23 cellular contexts compared by ENCODE assay signal in the genomic region with DNA sequence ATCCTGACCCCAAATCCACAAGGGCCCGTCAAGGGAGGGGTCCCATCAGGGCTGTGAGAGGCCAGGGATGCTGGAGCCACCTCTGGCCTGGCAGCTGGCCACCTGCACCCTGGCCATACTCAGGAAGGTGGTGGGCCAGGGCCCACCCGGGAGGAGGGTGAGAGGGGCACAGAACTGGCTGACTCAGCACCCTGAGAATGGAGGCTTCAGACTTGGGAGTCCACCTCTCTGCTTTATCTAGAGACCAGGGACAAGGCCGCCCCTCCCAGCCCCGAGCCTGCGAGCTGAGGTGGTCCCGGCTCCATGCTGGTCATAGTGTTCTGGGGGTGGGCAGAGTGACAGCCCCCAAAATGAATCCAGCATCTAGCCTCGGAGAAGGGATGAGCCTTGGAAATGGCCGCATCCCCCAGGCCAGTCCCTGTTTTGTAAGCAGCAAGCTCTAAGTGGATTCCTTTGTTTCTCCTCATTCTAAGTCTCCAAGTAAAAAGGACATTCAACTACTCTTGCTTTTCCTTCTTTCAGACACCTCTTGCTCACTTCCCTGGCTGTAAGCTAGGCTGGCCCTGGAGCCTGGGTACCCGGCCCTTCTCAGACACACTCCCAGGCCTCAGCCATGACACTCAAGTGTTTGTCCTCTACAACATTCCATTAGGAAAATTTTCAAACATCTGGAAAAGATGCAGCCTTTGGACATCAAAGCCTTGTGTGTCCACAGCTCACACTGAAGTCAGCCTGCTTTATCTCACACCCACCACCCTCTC. TPM values are rescaled to one million over a fixed set of nuclear protein-coding genes. Genes with fewer than 3 reads are reported as not detected.
DNase-seq lines count a peak whose midpoint lies in the region; ATAC-seq and TF ChIP-seq lines count a peak whose summit lies in the region.
"Had no signal": no experiment of that assay in that cellular context is flagged by ENCODE, and none has a peak within 500 bp of the region (broad histone marks: within the 10 kb centered on the region; RNA-seq: fewer than 3 reads in every experiment).

No MANE protein-coding gene starts in this region.

- TF ChIP-seq EP300 in sigmoid colon (IDR thresholded peaks at IDR 0.05), result no peak

- CTCF ChIA-PET in activated CD8-positive, alpha-beta memory T cell treated with anti-CD3 and anti-CD28 coated beads, Interleukin-2, amount 10 ng/mL, durations not matched to agents 7 days and 5 days (lab: Charles Lee), result no interaction called here

- no peak overlapping the region for H3K27ac Mint-ChIP-seq in activated CD8-positive, alpha-beta memory T cell treated with anti-CD3 and anti-CD28 coated beads, Interleukin-2, amount 10 ng/mL, durations not matched to agents 7 days and 5 days
- H3K27ac Mint-ChIP-seq: CD8-positive, alpha-beta T cell; naive B cell; stimulated activated naive CD8-positive, alpha-beta T cell treated with anti-CD3 and anti-CD28 coated beads, Interleukin-15, Interleukin-2, amounts not matched to agents 100 ng/mL and 50 ng/mL, for 24 hours had no signal

- H3K9me3 ChIP-seq in left lung (no peaks in the 10 kb centered on the region), sigmoid colon (no peaks in the 10 kb centered on the region)
- H3K9me3 ChIP-seq: ovary, thyroid gland had no signal

- H3K36me3 ChIP-seq in H7 (replicated peaks; ENCODE audit: control insufficient read depth, insufficient read depth, low read length), result no peaks in the 10 kb centered on the region
- H3K36me3 ChIP-seq in left lung, result no peaks in the 10 kb centered on the region
- no peaks in the 10 kb centered on the region for H3K36me3 ChIP-seq in sigmoid colon
- H3K36me3 ChIP-seq: ovary, thyroid gland had no signal

- H3K4me1 ChIP-seq in left lung (no peaks in the 10 kb centered on the region), sigmoid colon (no peaks in the 10 kb centered on the region)
- H3K4me1 ChIP-seq: thyroid gland had no signal

- no peaks in the 10 kb centered on the region for H3K9me3 Mint-ChIP-seq in activated CD8-positive, alpha-beta memory T cell treated with anti-CD3 and anti-CD28 coated beads, Interleukin-2, amount 10 ng/mL, durations not matched to agents 7 days and 5 days (ENCODE audit: low read depth)
- H3K9me3 Mint-ChIP-seq: activated naive CD4-positive, alpha-beta T cell treated with anti-CD3 and anti-CD28 coated beads, Interleukin-2, amount 50 U/mL, for 72 hours; CD8-positive, alpha-beta T cell; central memory CD8-positive, alpha-beta T cell; naive B cell; stimulated activated naive CD8-positive, alpha-beta T cell treated with anti-CD3 and anti-CD28 coated beads, Interleukin-15, Interleukin-2, amounts not matched to agents 100 ng/mL and 50 ng/mL, for 24 hours had no signal

- no peaks in the 10 kb centered on the region for H3K4me1 Mint-ChIP-seq in activated CD8-positive, alpha-beta memory T cell treated with anti-CD3 and anti-CD28 coated beads, Interleukin-2, amount 10 ng/mL, durations not matched to agents 7 days and 5 days
- H3K4me1 Mint-ChIP-seq: central memory CD8-positive, alpha-beta T cell; naive B cell had no signal

- H3K4me3 ChIP-seq in H7 (ENCODE audit: insufficient read depth, low read depth, low read length), result no peak overlapping the region
- H3K4me3 ChIP-seq in left lung, result no peak overlapping the region
- no peak overlapping the region for H3K4me3 ChIP-seq in sigmoid colon
- H3K4me3 ChIP-seq: ovary, thyroid gland had no signal

- no peak overlapping the region for H3K4me3 Mint-ChIP-seq in activated CD8-positive, alpha-beta memory T cell treated with anti-CD3 and anti-CD28 coated beads, Interleukin-2, amount 10 ng/mL, durations not matched to agents 7 days and 5 days
- H3K4me3 Mint-ChIP-seq: CD8-positive, alpha-beta T cell; central memory CD8-positive, alpha-beta T cell; stimulated activated naive CD8-positive, alpha-beta T cell treated with anti-CD3 and anti-CD28 coated beads, Interleukin-15, Interleukin-2, amounts not matched to agents 100 ng/mL and 50 ng/mL, for 24 hours had no signal

- no peak for ATAC-seq in activated CD8-positive, alpha-beta memory T cell treated with anti-CD3 and anti-CD28 coated beads, Interleukin-2, amount 10 ng/mL, durations not matched to agents 7 days and 5 days
- ATAC-seq in left lung, result no peak
- ATAC-seq: activated naive CD4-positive, alpha-beta T cell treated with anti-CD3 and anti-CD28 coated beads, Interleukin-2, amount 50 U/mL, for 72 hours; CD8-positive, alpha-beta T cell; Panc1 had no signal

- H3K27me3 ChIP-seq in H7 (ENCODE audit: control insufficient read depth, insufficient read depth, low read length), result peaks cover 2% of the 10 kb centered on the region; the same call in 1 of the 2 replicates
- peaks cover 0 to 4% of the 10 kb centered on the region in 2 donors for H3K27me3 ChIP-seq in left lung
- H3K27me3 ChIP-seq in sigmoid colon, result no peaks in the 10 kb centered on the region
- H3K27me3 ChIP-seq: ovary, thyroid gland had no signal

- DNase-seq in activated CD8-positive, alpha-beta memory T cell treated with anti-CD3 and anti-CD28 coated beads for 24 hours, result peak; percentile 44
- DNase-seq in activated CD8-positive, alpha-beta memory T cell treated with anti-CD3 and anti-CD28 coated beads, Interleukin-2, amount 10 ng/mL, durations not matched to agents 7 days and 5 days, result no peak
- DNase-seq in H7 (peak; percentile 50), left lung (peak; percentile 15 to 57), sigmoid colon (peak; percentile 55), T-helper 9 cell (no peak), NCI-H446 treated with DMSO at 0.1 percent for 48 hours (lab: John Stamatoyannopoulos, UW) (no peak), NCI-H2227 (lab: John Stamatoyannopoulos, UW; ENCODE audit: unreplicated experiment) (no peak)
- DNase-seq: glutamatergic neuron, kidney glomerular epithelial cell, mesenchymal stem cell, naive B cell, NCI-H1436 treated with DMSO at 0.1 percent for 48 hours, NCI-H526 treated with DMSO at 0.1 percent for 48 hours, SIG-M5, thyroid gland had no signal

- H3K27me3 Mint-ChIP-seq in activated CD8-positive, alpha-beta memory T cell treated with anti-CD3 and anti-CD28 coated beads, Interleukin-2, amount 10 ng/mL, durations not matched to agents 7 days and 5 days, result no peaks in the 10 kb centered on the region
- H3K27me3 Mint-ChIP-seq: central memory CD8-positive, alpha-beta T cell; stimulated activated naive CD8-positive, alpha-beta T cell treated with anti-CD3 and anti-CD28 coated beads, Interleukin-15, Interleukin-2, amounts not matched to agents 100 ng/mL and 50 ng/mL, for 24 hours had no signal

- TF ChIP-seq CTCF in left lung (IDR thresholded peaks at IDR 0.05) (no peak), sigmoid colon (IDR thresholded peaks at IDR 0.05) (no peak)

- intact Hi-C loops in left lung (cut with DNase I) (no loop called here), sigmoid colon (cut with DNase I) (no loop called here)

- 81 to 84% methylated on average over 9 of the region's 9 CpGs for WGBS in sigmoid colon, 2 donors

- TF ChIP-seq POLR2A in sigmoid colon (IDR thresholded peaks at IDR 0.05), result no peak

- H3K27ac ChIP-seq in left lung (no peak overlapping the region), sigmoid colon (no peak overlapping the region)
- H3K27ac ChIP-seq: ovary, thyroid gland had no signal

- no peaks in the 10 kb centered on the region for H3K36me3 Mint-ChIP-seq in activated CD8-positive, alpha-beta memory T cell treated with anti-CD3 and anti-CD28 coated beads, Interleukin-2, amount 10 ng/mL, durations not matched to agents 7 days and 5 days
- H3K36me3 Mint-ChIP-seq: activated naive CD4-positive, alpha-beta T cell treated with anti-CD3 and anti-CD28 coated beads, Interleukin-2, amount 50 U/mL, for 72 hours; CD8-positive, alpha-beta T cell; naive B cell had no signal

RNA-seq across cellular contexts. Expression of a gene that starts 12.3 kb away (rescaled TPM):
- total RNA-seq in activated CD8-positive, alpha-beta memory T cell treated with anti-CD3 and anti-CD28 coated beads, Interleukin-2, amount 10 ng/mL, durations not matched to agents 7 days and 5 days, result not detected
- 0.31 and 0.33 TPM in 2 replicates for total RNA-seq in H7 (2014; rRNA removed; shearing (Covaris generic))
- 1 to 10 TPM in 1 of 2 donors, under 1 TPM in 1; 0.96 to 1.5 TPM for total RNA-seq in left lung
- not detected for total RNA-seq in sigmoid colon
- under 1 TPM in 1 of 3 donors, not detected in 2; 0.01 TPM for polyA plus RNA-seq in sigmoid colon
- total RNA-seq: astrocyte, ovary, thyroid gland had no signal
- polyA plus RNA-seq: ovary had no signal

Comparison
In these comparisons a context has a peak if more than half of its experiments do, and no peak if none do; other contexts are left out.
1. DNase-seq: peak in activated CD8-positive, alpha-beta memory T cell treated with anti-CD3 and anti-CD28 coated beads for 24 hours (single experiment), H7 (single experiment), left lung (2 of 2) and sigmoid colon (single experiment); none in activated CD8-positive, alpha-beta memory T cell treated with anti-CD3 and anti-CD28 coated beads, Interleukin-2, amount 10 ng/mL, durations not matched to agents 7 days and 5 days (single experiment), T-helper 9 cell (single experiment), NCI-H446 treated with DMSO at 0.1 percent for 48 hours (single experiment) and NCI-H2227 (single experiment).